ENCODE assay signal across 13 cellular contexts in genomic region chr4:74529284-74530041, GRCh38.
DNase-seq lines count a peak whose midpoint lies in the region; ATAC-seq, FAIRE-seq and TF ChIP-seq lines count a peak whose summit lies in the region.
"Had no signal": no experiment of that assay in that cellular context is flagged by ENCODE, and none has a peak within 500 bp of the region (broad histone marks: within the 10 kb centered on the region; RNA-seq: fewer than 3 reads in every experiment).

No MANE protein-coding gene starts in this region.

- peaks cover 0 to 18% of the 10 kb centered on the region in 2 donors for H3K4me1 ChIP-seq in right atrium auricular region
- peaks cover 0 to 23% (median 0%) of the 10 kb centered on the region in 4 donors for H3K4me1 ChIP-seq in transverse colon

- 49 to 57% methylated on average over 8 to 11 of the region's 11 CpGs for WGBS in transverse colon (ENCODE audit: low coverage in 1 of 2), 2 donors

- DNase-seq in Right ventricle myocardium superior (no peak), right atrium auricular region (ENCODE audit: low spot score) (no peak), dermis blood vessel endothelial cell (peak; percentile 56), left colon (peak; percentile 21 to 58), transverse colon (peak; percentile 41), GM12891 (ENCODE audit: insufficient read length, low spot score) (no peak)
- DNase-seq in activated naive CD4-positive, alpha-beta T cell treated with Interleukin-2 at 50 U/mL for 16 hours = no peak
- DNase-seq: DND-41, GF-D8, Karpas-422 had no signal

- no peaks in the 10 kb centered on the region for H3K9me3 ChIP-seq in right atrium auricular region
- H3K9me3 ChIP-seq in transverse colon = no peaks in the 10 kb centered on the region

- no peak for FAIRE-seq in GM12891 (lab: Jason Lieb, UNC)
- FAIRE-seq: H54, HepG2 had no signal

- ATAC-seq in Right ventricle myocardium superior (ENCODE audit: poor library complexity) = peak; percentile 22
- ATAC-seq in left colon = peak; percentile 84
- no peak for ATAC-seq in HG02885 (IDR thresholded peaks at IDR 0.05; ENCODE audit: poor library complexity, unreplicated experiment)
- ATAC-seq: HepG2 had no signal

- in situ Hi-C loops in transverse colon (cut with MboI; ENCODE audit: low pct_ligation_motif_present in 1 of 4, low pct_unique_long_range_greater_than_20kb in 1 of 4, low sequenced_read_pairs in 3 of 4) = loop anchor here in 1 of 4 donors (10.0 kb wide), 1 partner anchor 155 kb away; no protein-coding TSS in a partner anchor

- no peak overlapping the region for H3K4me3 ChIP-seq in right atrium auricular region
- H3K4me3 ChIP-seq in transverse colon = no peak overlapping the region

- no peak for TF ChIP-seq CTCF in right atrium auricular region (IDR thresholded peaks at IDR 0.05)
- TF ChIP-seq CTCF in transverse colon (IDR thresholded peaks at IDR 0.05) = no peak

- no peaks in the 10 kb centered on the region for H3K36me3 ChIP-seq in right atrium auricular region
- H3K36me3 ChIP-seq in transverse colon = no peaks in the 10 kb centered on the region

- H3K27me3 ChIP-seq in right atrium auricular region = no peaks in the 10 kb centered on the region
- no peaks in the 10 kb centered on the region for H3K27me3 ChIP-seq in transverse colon

- intact Hi-C loops in Right ventricle myocardium superior (cut with DNase I) = loop anchor here (2.0 kb wide), 1 partner anchor 153 kb away; no protein-coding TSS in a partner anchor
- intact Hi-C loops in left colon (cut with DNase I, micrococcal nuclease) = no loop called here
- intact Hi-C loops in transverse colon (cut with DNase I; ENCODE audit: low total_unique reads) = no loop called here

- TF ChIP-seq POLR2A in transverse colon (IDR thresholded peaks at IDR 0.05) = no peak
- no peak for TF ChIP-seq POLR2A in GM12891 (IDR thresholded peaks at IDR 0.05; ENCODE audit: low read depth, low read length)

- H3K27ac ChIP-seq in right atrium auricular region = peak overlapping the region in 1 of 2 donors; percentile 51
- H3K27ac ChIP-seq in transverse colon = peak overlapping the region in 2 of 4 donors; percentile 21 to 50

- TF ChIP-seq EP300 in transverse colon (IDR thresholded peaks at IDR 0.05; ENCODE audit: low read depth) = no peak

TF ChIP-seq in GM12891, 5 proteins besides CTCF, POLR2A, EP300 and RAD21:
- TF ChIP-seq SPI1 (IDR thresholded peaks at IDR 0.05; ENCODE audit: low read depth, low read length) = no peak
- no peak for TF ChIP-seq POU2F2 (IDR thresholded peaks at IDR 0.05; ENCODE audit: low read depth, low read length)
- no peak for TF ChIP-seq TAF1 (IDR thresholded peaks at IDR 0.05; ENCODE audit: low read depth, low read length)

Comparison
In these comparisons a context has a peak if more than half of its experiments do, and no peak if none do; other contexts are left out.
1. DNase-seq: peak in dermis blood vessel endothelial cell (single experiment), left colon (2 of 2) and transverse colon (single experiment); none in Right ventricle myocardium superior (single experiment), right atrium auricular region (single experiment), activated naive CD4-positive, alpha-beta T cell treated with Interleukin-2 at 50 U/mL for 16 hours (single experiment) and GM12891 (single experiment).